In genomic region chr12:49188205-49188915, GRCh38 we compare ENCODE assay signal across 8 cellular contexts. TPM values are rescaled to one million over a fixed set of nuclear protein-coding genes. Genes with fewer than 3 reads are reported as not detected.
DNase-seq lines count a peak whose midpoint lies in the region; ATAC-seq and TF ChIP-seq lines count a peak whose summit lies in the region.

No MANE protein-coding gene starts in this region.

- peak overlapping the region; percentile 95 to 97 for H3K9ac ChIP-seq in stomach smooth muscle (ENCODE audit: low read length in 2 of 2)

- no peaks in the 10 kb centered on the region for H3K27me3 ChIP-seq in neuron (ENCODE audit: insufficient read depth, low read length)
- no peaks in the 10 kb centered on the region for H3K27me3 ChIP-seq in stomach smooth muscle (ENCODE audit: control insufficient read depth in 1 of 2, insufficient read depth in 2 of 2, low read length in 2 of 2)

- peak overlapping the region; percentile 99 for H3K27ac ChIP-seq in stomach smooth muscle (ENCODE audit: low read length)

- H2AFZ ChIP-seq in neuron (ENCODE audit: low read depth, low read length): no peak overlapping the region

- peaks cover 33% of the 10 kb centered on the region for H3K36me3 ChIP-seq in neuron (ENCODE audit: insufficient read depth, low read length)
- peaks cover 14 to 22% of the 10 kb centered on the region in 2 donors for H3K36me3 ChIP-seq in stomach smooth muscle (ENCODE audit: control insufficient read depth in 2 of 2, insufficient read depth in 2 of 2, low read length in 2 of 2)

- no peak for TF ChIP-seq CTCF in foreskin fibroblast (IDR thresholded peaks at IDR 0.05; ENCODE audit: low read depth, low read length)

- ATAC-seq in GM19397 (IDR thresholded peaks at IDR 0.05; ENCODE audit: unreplicated experiment): peak; percentile 46
- ATAC-seq in HG03571 (IDR thresholded peaks at IDR 0.05; ENCODE audit: unreplicated experiment): peak; percentile 41

- peaks cover 39% of the 10 kb centered on the region for H3K4me1 ChIP-seq in neuron (ENCODE audit: insufficient read depth, low read length)
- peaks cover 12% of the 10 kb centered on the region for H3K4me1 ChIP-seq in stomach smooth muscle (ENCODE audit: control insufficient read depth, insufficient read depth, low read length)

- peak; percentile 14 for DNase-seq in CMK (ENCODE audit: low read depth)
- DNase-seq in activated effector memory CD4-positive, alpha-beta T cell treated with Interleukin-2 at 50 U/mL for 16 hours: peak; percentile 74
- DNase-seq in foreskin fibroblast: peak; percentile 57 to 87

- H3K9me3 ChIP-seq in neuron (ENCODE audit: low read length) (no peaks in the 10 kb centered on the region), stomach smooth muscle (ENCODE audit: control insufficient read depth in 2 of 2, low read length in 2 of 2) (no peaks in the 10 kb centered on the region)

- H3K4me3 ChIP-seq in foreskin fibroblast (ENCODE audit: low read depth in 1 of 2, low read length in 2 of 2): peak overlapping the region; percentile 79 to 96
- peak overlapping the region; percentile 64 for H3K4me3 ChIP-seq in neuron (ENCODE audit: low read length)
- H3K4me3 ChIP-seq in stomach smooth muscle (ENCODE audit: low read length in 2 of 2): peak overlapping the region; percentile 95 to 97

TF ChIP-seq in PFSK-1, 5 proteins besides CTCF, POLR2A, EP300 and RAD21:
- TF ChIP-seq, protein P1, sequence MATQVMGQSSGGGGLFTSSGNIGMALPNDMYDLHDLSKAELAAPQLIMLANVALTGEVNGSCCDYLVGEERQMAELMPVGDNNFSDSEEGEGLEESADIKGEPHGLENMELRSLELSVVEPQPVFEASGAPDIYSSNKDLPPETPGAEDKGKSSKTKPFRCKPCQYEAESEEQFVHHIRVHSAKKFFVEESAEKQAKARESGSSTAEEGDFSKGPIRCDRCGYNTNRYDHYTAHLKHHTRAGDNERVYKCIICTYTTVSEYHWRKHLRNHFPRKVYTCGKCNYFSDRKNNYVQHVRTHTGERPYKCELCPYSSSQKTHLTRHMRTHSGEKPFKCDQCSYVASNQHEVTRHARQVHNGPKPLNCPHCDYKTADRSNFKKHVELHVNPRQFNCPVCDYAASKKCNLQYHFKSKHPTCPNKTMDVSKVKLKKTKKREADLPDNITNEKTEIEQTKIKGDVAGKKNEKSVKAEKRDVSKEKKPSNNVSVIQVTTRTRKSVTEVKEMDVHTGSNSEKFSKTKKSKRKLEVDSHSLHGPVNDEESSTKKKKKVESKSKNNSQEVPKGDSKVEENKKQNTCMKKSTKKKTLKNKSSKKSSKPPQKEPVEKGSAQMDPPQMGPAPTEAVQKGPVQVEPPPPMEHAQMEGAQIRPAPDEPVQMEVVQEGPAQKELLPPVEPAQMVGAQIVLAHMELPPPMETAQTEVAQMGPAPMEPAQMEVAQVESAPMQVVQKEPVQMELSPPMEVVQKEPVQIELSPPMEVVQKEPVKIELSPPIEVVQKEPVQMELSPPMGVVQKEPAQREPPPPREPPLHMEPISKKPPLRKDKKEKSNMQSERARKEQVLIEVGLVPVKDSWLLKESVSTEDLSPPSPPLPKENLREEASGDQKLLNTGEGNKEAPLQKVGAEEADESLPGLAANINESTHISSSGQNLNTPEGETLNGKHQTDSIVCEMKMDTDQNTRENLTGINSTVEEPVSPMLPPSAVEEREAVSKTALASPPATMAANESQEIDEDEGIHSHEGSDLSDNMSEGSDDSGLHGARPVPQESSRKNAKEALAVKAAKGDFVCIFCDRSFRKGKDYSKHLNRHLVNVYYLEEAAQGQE (IDR thresholded peaks at IDR 0.05; ENCODE audit: insufficient read depth in 1 of 2, low read depth in 2 of 2, low read length in 2 of 2): no peak
- peak; percentile 91; the same call in 1 of the 2 replicates for TF ChIP-seq SIN3A (IDR thresholded peaks at IDR 0.05; ENCODE audit: borderline replicate concordance, insufficient read depth, low read length)
- TF ChIP-seq FOXP2 (optimal IDR thresholded peaks at IDR 0.05; ENCODE audit: borderline replicate concordance, extremely low read depth, extremely low read length, insufficient read depth): no peak

RNA-seq across cellular contexts. Expression of gene TUBA1A, which starts 0.5 kb away (rescaled TPM):
- 141 TPM for polyA plus RNA-seq in PFSK-1 (2012; ENCODE audit: insufficient read length, low read depth)

RNA-seq across cellular contexts. Expression of gene TUBA1B, which starts 57.2 kb away (rescaled TPM):
- 995 TPM for polyA plus RNA-seq in PFSK-1 (2012; ENCODE audit: insufficient read length, low read depth)

Comparison
In these comparisons a context has a peak if more than half of its experiments do, and no peak if none do; other contexts are left out.
1. Peak in every context shown above with its lines: DNase-seq, ATAC-seq, H3K4me3 ChIP-seq and H3K27ac ChIP-seq.
2. DNase-seq: peak in every context shown above with its lines; median percentile 74 in activated effector memory CD4-positive, alpha-beta T cell treated with Interleukin-2 at 50 U/mL for 16 hours; 72 in foreskin fibroblast; 14 in CMK.